Comparison of ENCODE assay signal across 16 cellular contexts in genomic region chr7:75614390-75614789, GRCh38.
"Had no signal": no experiment of that assay in that cellular context is flagged by ENCODE, and none has a peak within 500 bp of the region (broad histone marks: within the 10 kb centered on the region; RNA-seq: fewer than 3 reads in every experiment).

No MANE protein-coding gene starts in this region.

- H3K27me3 Mint-ChIP-seq: activated CD8-positive, alpha-beta T cell treated with anti-CD3 and anti-CD28 coated beads for 36 hours; naive thymus-derived CD8-positive, alpha-beta T cell had no signal

- H3K9me3 ChIP-seq: esophagus muscularis mucosa, left ventricle myocardium inferior, tibial nerve, vagina had no signal

- H3K27ac ChIP-seq: esophagus muscularis mucosa, left ventricle myocardium inferior, tibial nerve, vagina, WERI-Rb-1 had no signal

- H3K36me3 Mint-ChIP-seq: naive thymus-derived CD8-positive, alpha-beta T cell had no signal

- H3K4me3 ChIP-seq: esophagus muscularis mucosa, left ventricle myocardium inferior, tibial nerve, vagina had no signal

- H3K9me3 Mint-ChIP-seq: activated CD8-positive, alpha-beta T cell treated with anti-CD3 and anti-CD28 coated beads for 36 hours; activated T-cell treated with anti-CD3 and anti-CD28 coated beads, Interleukin-2, amount 50 U/mL, for 4 hours; naive thymus-derived CD8-positive, alpha-beta T cell; stimulated activated effector memory CD8-positive, alpha-beta T cell treated with anti-CD3 and anti-CD28 coated beads, Interleukin-12 subunit alpha, Interleukin-12 subunit beta, amount 100 ng/mL, for 72 hours had no signal

- H3K27ac Mint-ChIP-seq: activated CD8-positive, alpha-beta T cell treated with anti-CD3 and anti-CD28 coated beads for 36 hours; stimulated activated effector memory CD8-positive, alpha-beta T cell treated with anti-CD3 and anti-CD28 coated beads, Interleukin-12 subunit alpha, Interleukin-12 subunit beta, amount 100 ng/mL, for 72 hours had no signal

- DNase-seq: activated CD8-positive, alpha-beta T cell treated with anti-CD3 and anti-CD28 coated beads for 36 hours; activated effector memory CD4-positive, alpha-beta T cell treated with Interleukin-2 at 50 U/mL for 16 hours; activated naive CD4-positive, alpha-beta T cell treated with anti-CD3 and anti-CD28 coated beads, Interleukin-2, amount 50 U/mL, for 16 hours; activated T-cell treated with anti-CD3 and anti-CD28 coated beads, Interleukin-2, amount 50 U/mL, for 4 hours; effector CD4-positive, alpha-beta T cell; foreskin fibroblast; hypothalamus; left ventricle myocardium inferior; mesenchymal stem cell; naive thymus-derived CD8-positive, alpha-beta T cell; retina; WERI-Rb-1 had no signal

- H3K27me3 ChIP-seq: esophagus muscularis mucosa, tibial nerve, vagina had no signal

- ATAC-seq: activated CD8-positive, alpha-beta T cell treated with anti-CD3 and anti-CD28 coated beads for 36 hours; activated T-cell treated with anti-CD3 and anti-CD28 coated beads, Interleukin-2, amount 50 U/mL, for 4 hours; naive thymus-derived CD8-positive, alpha-beta T cell; stimulated activated effector memory CD8-positive, alpha-beta T cell treated with anti-CD3 and anti-CD28 coated beads, Interleukin-12 subunit alpha, Interleukin-12 subunit beta, amount 100 ng/mL, for 72 hours had no signal

- H3K4me3 Mint-ChIP-seq: activated CD8-positive, alpha-beta T cell treated with anti-CD3 and anti-CD28 coated beads for 36 hours; activated T-cell treated with anti-CD3 and anti-CD28 coated beads, Interleukin-2, amount 50 U/mL, for 4 hours; naive thymus-derived CD8-positive, alpha-beta T cell; stimulated activated effector memory CD8-positive, alpha-beta T cell treated with anti-CD3 and anti-CD28 coated beads, Interleukin-12 subunit alpha, Interleukin-12 subunit beta, amount 100 ng/mL, for 72 hours had no signal

- H3K36me3 ChIP-seq: esophagus muscularis mucosa, left ventricle myocardium inferior, tibial nerve, vagina, WERI-Rb-1 had no signal
